In genomic region chr3:171525437-171525836, GRCh38 we compare ENCODE assay signal across 2 cellular contexts.
TF ChIP-seq lines count a peak whose summit lies in the region.

No MANE protein-coding gene starts in this region.

TF ChIP-seq in SK-N-SH treated with all-trans-retinoic acid at 6 μM for 48 hours, 23 proteins besides CTCF, POLR2A, EP300 and RAD21 (continued from another document):
- TF ChIP-seq POU6F1 (CRISPR knock-in tag; IDR thresholded peaks at IDR 0.05; ENCODE audit: borderline replicate concordance, low read depth) (no peak), ZNF565 (CRISPR knock-in tag; conservative IDR thresholded peaks at IDR 0.05; ENCODE audit: low read depth) (no peak), TSHZ2 (CRISPR knock-in tag; IDR thresholded peaks at IDR 0.05) (no peak), CREB5 (CRISPR knock-in tag; IDR thresholded peaks at IDR 0.05; ENCODE audit: low read depth) (no peak), OSR1 (CRISPR knock-in tag; IDR thresholded peaks at IDR 0.05) (no peak), PPARA (CRISPR knock-in tag; IDR thresholded peaks at IDR 0.05; ENCODE audit: borderline replicate concordance) (no peak), ESRRG (CRISPR knock-in tag; IDR thresholded peaks at IDR 0.05) (no peak), BACH2 (CRISPR knock-in tag; IDR thresholded peaks at IDR 0.05; ENCODE audit: borderline replicate concordance) (no peak), ZFP30 (CRISPR knock-in tag; IDR thresholded peaks at IDR 0.05) (no peak), ZC3H10 (CRISPR knock-in tag; IDR thresholded peaks at IDR 0.05) (no peak), RARB (CRISPR knock-in tag; IDR thresholded peaks at IDR 0.05) (no peak), ZFP3 (CRISPR knock-in tag; IDR thresholded peaks at IDR 0.05) (no peak), ISL1 (CRISPR knock-in tag; IDR thresholded peaks at IDR 0.05) (no peak), PATZ1 (CRISPR knock-in tag; IDR thresholded peaks at IDR 0.05; ENCODE audit: borderline replicate concordance) (no peak), TCF4 (CRISPR knock-in tag; IDR thresholded peaks at IDR 0.05; ENCODE audit: borderline replicate concordance) (no peak), TOX (CRISPR knock-in tag; IDR thresholded peaks at IDR 0.05; ENCODE audit: borderline replicate concordance) (no peak), CSRNP3 (CRISPR knock-in tag; IDR thresholded peaks at IDR 0.05) (no peak)

TF ChIP-seq in K562, 482 proteins besides CTCF, POLR2A, EP300 and RAD21 (continued from another document):
- TF ChIP-seq TSHZ1 (CRISPR knock-in tag; IDR thresholded peaks at IDR 0.05), result no peak
- TF ChIP-seq NUFIP1 (IDR thresholded peaks at IDR 0.05; ENCODE audit: partially characterized antibody), result peak; percentile 34
TF ChIP-seq in K562: peak in this region for 1.
